In the genomic region with DNA sequence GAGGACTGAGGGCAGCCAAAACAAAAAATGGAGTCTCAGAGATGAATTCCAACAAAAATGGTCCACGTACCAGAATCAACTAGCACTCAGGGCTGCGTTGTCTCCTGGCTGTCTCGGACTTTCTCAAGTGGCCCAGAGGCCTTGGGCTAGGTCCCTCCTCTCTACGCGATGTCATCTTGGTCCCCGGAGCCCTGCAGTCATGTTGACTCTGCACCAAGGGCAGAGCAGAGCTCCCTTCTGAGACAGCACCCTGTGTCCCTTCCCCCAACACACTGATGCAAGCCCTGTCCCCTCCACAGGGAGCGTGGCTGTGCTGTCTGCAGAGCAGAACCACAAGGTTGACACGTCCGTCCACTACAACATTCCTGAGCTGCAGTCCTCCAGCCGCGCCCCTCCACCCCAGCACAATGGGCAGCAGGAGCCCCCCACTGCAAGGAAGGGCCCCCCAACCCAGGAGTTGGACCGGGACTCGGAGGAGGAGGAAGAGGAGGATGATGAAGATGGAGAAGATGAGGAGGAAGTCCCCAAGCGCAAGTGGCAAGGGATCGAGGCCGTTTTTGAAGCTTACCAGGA, we compare ENCODE assay signal across 1 cellular context.
TF ChIP-seq lines count a peak whose summit lies in the region.

No MANE protein-coding gene starts in this region.

TF ChIP-seq in GM23338, 12 proteins besides CTCF, POLR2A, EP300 and RAD21 (continued from another document):
- TF ChIP-seq, protein P1, sequence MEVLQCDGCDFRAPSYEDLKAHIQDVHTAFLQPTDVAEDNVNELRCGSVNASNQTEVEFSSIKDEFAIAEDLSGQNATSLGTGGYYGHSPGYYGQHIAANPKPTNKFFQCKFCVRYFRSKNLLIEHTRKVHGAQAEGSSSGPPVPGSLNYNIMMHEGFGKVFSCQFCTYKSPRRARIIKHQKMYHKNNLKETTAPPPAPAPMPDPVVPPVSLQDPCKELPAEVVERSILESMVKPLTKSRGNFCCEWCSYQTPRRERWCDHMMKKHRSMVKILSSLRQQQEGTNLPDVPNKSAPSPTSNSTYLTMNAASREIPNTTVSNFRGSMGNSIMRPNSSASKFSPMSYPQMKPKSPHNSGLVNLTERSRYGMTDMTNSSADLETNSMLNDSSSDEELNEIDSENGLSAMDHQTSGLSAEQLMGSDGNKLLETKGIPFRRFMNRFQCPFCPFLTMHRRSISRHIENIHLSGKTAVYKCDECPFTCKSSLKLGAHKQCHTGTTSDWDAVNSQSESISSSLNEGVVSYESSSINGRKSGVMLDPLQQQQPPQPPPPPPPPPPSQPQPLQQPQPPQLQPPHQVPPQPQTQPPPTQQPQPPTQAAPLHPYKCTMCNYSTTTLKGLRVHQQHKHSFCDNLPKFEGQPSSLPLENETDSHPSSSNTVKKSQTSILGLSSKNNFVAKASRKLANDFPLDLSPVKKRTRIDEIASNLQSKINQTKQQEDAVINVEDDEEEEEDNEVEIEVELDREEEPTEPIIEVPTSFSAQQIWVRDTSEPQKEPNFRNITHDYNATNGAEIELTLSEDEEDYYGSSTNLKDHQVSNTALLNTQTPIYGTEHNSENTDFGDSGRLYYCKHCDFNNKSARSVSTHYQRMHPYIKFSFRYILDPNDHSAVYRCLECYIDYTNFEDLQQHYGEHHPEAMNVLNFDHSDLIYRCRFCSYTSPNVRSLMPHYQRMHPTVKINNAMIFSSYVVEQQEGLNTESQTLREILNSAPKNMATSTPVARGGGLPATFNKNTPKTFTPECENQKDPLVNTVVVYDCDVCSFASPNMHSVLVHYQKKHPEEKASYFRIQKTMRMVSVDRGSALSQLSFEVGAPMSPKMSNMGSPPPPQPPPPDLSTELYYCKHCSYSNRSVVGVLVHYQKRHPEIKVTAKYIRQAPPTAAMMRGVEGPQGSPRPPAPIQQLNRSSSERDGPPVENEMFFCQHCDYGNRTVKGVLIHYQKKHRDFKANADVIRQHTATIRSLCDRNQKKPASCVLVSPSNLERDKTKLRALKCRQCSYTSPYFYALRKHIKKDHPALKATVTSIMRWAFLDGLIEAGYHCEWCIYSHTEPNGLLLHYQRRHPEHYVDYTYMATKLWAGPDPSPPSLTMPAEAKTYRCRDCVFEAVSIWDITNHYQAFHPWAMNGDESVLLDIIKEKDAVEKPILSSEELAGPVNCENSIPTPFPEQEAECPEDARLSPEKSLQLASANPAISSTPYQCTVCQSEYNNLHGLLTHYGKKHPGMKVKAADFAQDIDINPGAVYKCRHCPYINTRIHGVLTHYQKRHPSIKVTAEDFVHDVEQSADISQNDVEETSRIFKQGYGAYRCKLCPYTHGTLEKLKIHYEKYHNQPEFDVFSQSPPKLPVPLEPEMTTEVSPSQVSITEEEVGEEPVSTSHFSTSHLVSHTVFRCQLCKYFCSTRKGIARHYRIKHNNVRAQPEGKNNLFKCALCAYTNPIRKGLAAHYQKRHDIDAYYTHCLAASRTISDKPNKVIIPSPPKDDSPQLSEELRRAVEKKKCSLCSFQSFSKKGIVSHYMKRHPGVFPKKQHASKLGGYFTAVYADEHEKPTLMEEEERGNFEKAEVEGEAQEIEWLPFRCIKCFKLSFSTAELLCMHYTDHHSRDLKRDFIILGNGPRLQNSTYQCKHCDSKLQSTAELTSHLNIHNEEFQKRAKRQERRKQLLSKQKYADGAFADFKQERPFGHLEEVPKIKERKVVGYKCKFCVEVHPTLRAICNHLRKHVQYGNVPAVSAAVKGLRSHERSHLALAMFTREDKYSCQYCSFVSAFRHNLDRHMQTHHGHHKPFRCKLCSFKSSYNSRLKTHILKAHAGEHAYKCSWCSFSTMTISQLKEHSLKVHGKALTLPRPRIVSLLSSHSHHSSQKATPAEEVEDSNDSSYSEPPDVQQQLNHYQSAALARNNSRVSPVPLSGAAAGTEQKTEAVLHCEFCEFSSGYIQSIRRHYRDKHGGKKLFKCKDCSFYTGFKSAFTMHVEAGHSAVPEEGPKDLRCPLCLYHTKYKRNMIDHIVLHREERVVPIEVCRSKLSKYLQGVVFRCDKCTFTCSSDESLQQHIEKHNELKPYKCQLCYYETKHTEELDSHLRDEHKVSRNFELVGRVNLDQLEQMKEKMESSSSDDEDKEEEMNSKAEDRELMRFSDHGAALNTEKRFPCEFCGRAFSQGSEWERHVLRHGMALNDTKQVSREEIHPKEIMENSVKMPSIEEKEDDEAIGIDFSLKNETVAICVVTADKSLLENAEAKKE (CRISPR knock-in tag; IDR thresholded peaks at IDR 0.05) = no peak
- no peak for TF ChIP-seq EZH2phosphoT487 (IDR thresholded peaks at IDR 0.05; ENCODE audit: unreplicated experiment)
- TF ChIP-seq ZNF331 (CRISPR knock-in tag; IDR thresholded peaks at IDR 0.05; ENCODE audit: low read depth) = no peak
- TF ChIP-seq, protein P2, sequence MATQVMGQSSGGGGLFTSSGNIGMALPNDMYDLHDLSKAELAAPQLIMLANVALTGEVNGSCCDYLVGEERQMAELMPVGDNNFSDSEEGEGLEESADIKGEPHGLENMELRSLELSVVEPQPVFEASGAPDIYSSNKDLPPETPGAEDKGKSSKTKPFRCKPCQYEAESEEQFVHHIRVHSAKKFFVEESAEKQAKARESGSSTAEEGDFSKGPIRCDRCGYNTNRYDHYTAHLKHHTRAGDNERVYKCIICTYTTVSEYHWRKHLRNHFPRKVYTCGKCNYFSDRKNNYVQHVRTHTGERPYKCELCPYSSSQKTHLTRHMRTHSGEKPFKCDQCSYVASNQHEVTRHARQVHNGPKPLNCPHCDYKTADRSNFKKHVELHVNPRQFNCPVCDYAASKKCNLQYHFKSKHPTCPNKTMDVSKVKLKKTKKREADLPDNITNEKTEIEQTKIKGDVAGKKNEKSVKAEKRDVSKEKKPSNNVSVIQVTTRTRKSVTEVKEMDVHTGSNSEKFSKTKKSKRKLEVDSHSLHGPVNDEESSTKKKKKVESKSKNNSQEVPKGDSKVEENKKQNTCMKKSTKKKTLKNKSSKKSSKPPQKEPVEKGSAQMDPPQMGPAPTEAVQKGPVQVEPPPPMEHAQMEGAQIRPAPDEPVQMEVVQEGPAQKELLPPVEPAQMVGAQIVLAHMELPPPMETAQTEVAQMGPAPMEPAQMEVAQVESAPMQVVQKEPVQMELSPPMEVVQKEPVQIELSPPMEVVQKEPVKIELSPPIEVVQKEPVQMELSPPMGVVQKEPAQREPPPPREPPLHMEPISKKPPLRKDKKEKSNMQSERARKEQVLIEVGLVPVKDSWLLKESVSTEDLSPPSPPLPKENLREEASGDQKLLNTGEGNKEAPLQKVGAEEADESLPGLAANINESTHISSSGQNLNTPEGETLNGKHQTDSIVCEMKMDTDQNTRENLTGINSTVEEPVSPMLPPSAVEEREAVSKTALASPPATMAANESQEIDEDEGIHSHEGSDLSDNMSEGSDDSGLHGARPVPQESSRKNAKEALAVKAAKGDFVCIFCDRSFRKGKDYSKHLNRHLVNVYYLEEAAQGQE (IDR thresholded peaks at IDR 0.05; ENCODE audit: unreplicated experiment) = no peak
- no peak for TF ChIP-seq STAT1 (IDR thresholded peaks at IDR 0.05; ENCODE audit: unreplicated experiment)
- no peak for TF ChIP-seq POLR2AphosphoS5 (IDR thresholded peaks at IDR 0.05; ENCODE audit: low read depth)
- TF ChIP-seq CREB1 (CRISPR knock-in tag; IDR thresholded peaks at IDR 0.05; ENCODE audit: low read depth) = no peak
